In the genomic region with DNA sequence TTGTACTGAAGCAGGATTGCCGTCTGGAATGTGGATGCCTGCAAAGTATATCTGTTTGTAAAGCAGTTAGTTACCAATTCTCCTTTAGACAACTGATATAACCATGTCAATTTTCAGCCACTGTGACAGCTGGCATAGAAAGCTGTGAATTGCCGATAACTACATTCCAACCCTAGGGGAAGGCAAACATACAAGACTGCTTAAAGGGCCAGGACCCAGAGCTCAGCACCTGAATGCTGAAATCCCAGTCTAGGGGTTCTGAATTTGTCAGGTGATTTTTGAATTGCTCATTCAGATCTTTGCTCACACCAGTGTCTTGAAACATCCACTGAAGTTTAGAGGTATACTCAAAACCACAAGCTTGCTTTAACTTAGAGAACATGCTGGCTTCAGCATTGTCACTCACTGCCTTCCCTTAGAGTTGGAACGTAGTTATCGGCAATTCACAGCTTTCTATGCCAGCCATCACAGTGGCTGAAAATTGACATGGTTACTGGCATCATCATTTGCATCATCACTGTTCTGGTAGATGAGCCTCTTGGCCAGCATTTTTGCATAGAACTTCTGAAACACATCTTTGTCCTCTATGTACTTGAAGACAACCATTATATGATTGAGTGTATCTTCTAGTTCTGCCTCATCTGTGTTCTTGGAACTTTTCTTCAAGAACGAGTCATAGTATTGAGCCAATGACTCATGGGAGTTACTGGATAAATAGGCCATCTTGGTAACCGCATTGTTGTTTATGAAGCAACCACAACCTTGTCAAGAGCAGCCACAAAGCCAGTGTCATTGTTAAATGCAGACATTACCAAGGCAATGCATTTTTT, we compare ENCODE assay signal across 1 cellular context.
TF ChIP-seq lines count a peak whose summit lies in the region.

No MANE protein-coding gene starts in this region.

TF ChIP-seq in HepG2, 621 proteins besides CTCF, POLR2A, EP300 and RAD21 (continued from another document):
- TF ChIP-seq, protein P1, sequence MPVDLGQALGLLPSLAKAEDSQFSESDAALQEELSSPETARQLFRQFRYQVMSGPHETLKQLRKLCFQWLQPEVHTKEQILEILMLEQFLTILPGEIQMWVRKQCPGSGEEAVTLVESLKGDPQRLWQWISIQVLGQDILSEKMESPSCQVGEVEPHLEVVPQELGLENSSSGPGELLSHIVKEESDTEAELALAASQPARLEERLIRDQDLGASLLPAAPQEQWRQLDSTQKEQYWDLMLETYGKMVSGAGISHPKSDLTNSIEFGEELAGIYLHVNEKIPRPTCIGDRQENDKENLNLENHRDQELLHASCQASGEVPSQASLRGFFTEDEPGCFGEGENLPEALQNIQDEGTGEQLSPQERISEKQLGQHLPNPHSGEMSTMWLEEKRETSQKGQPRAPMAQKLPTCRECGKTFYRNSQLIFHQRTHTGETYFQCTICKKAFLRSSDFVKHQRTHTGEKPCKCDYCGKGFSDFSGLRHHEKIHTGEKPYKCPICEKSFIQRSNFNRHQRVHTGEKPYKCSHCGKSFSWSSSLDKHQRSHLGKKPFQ (CRISPR knock-in tag; IDR thresholded peaks at IDR 0.05; ENCODE audit: insufficient replicate concordance) = no peak
